9 cellular contexts compared by ENCODE assay signal in genomic region chr12:55060470-55060869, GRCh38. TPM values are rescaled to one million over a fixed set of nuclear protein-coding genes. Genes with fewer than 3 reads are reported as not detected.
DNase-seq lines count a peak whose midpoint lies in the region; ATAC-seq lines count a peak whose summit lies in the region.
"Had no signal": no experiment of that assay in that cellular context is flagged by ENCODE, and none has a peak within 500 bp of the region (broad histone marks: within the 10 kb centered on the region; RNA-seq: fewer than 3 reads in every experiment).

No MANE protein-coding gene starts in this region.

- peak; percentile 2 for DNase-seq in EL
- DNase-seq in activated CD4-positive, alpha-beta memory T cell treated with anti-CD3 and anti-CD28 coated beads, Interleukin-2, amount 10 ng/mL, durations not matched to agents 7 days and 5 days: peak; percentile 40
- no peak for DNase-seq in DMS153 (lab: John Stamatoyannopoulos, UW)
- DNase-seq in NCI-H128 (lab: John Stamatoyannopoulos, UW; ENCODE audit: unreplicated experiment): no peak
- no peak for DNase-seq in sciatic nerve (ENCODE audit: low spot score)
- DNase-seq in pons (ENCODE audit: low spot score): no peak

- peaks cover 4% of the 10 kb centered on the region for H3K27me3 Mint-ChIP-seq in activated CD4-positive, alpha-beta memory T cell treated with anti-CD3 and anti-CD28 coated beads, Interleukin-2, amount 10 ng/mL, durations not matched to agents 7 days and 5 days

- peaks cover 10% of the 10 kb centered on the region for H3K4me1 Mint-ChIP-seq in activated CD4-positive, alpha-beta memory T cell treated with anti-CD3 and anti-CD28 coated beads, Interleukin-2, amount 10 ng/mL, durations not matched to agents 7 days and 5 days

- H3K9me3 Mint-ChIP-seq in activated CD4-positive, alpha-beta memory T cell treated with anti-CD3 and anti-CD28 coated beads, Interleukin-2, amount 10 ng/mL, durations not matched to agents 7 days and 5 days: no peaks in the 10 kb centered on the region

- H3K36me3 Mint-ChIP-seq in activated CD4-positive, alpha-beta memory T cell treated with anti-CD3 and anti-CD28 coated beads, Interleukin-2, amount 10 ng/mL, durations not matched to agents 7 days and 5 days (ENCODE audit: low read depth): no peaks in the 10 kb centered on the region

- CTCF ChIA-PET in activated CD4-positive, alpha-beta memory T cell treated with anti-CD3 and anti-CD28 coated beads, Interleukin-2, amount 10 ng/mL, durations not matched to agents 7 days and 5 days (lab: Charles Lee): no interaction called here

- H3K4me3 Mint-ChIP-seq in activated CD4-positive, alpha-beta memory T cell treated with anti-CD3 and anti-CD28 coated beads, Interleukin-2, amount 10 ng/mL, durations not matched to agents 7 days and 5 days: no peak overlapping the region

- POLR2A ChIA-PET in activated CD4-positive, alpha-beta memory T cell treated with anti-CD3 and anti-CD28 coated beads, Interleukin-2, amount 10 ng/mL, durations not matched to agents 7 days and 5 days (lab: Charles Lee): no interaction called here

- intact Hi-C loops in sciatic nerve (cut with DNase I): loop anchor here (10.0 kb wide), 1 partner anchor 66 kb away; no protein-coding TSS in a partner anchor

- ATAC-seq in GM19328 (IDR thresholded peaks at IDR 0.05; ENCODE audit: unreplicated experiment) (peak; percentile 99), HG03108 (IDR thresholded peaks at IDR 0.05; ENCODE audit: unreplicated experiment) (peak; percentile 98), sciatic nerve (no peak)

- no peak overlapping the region for H3K27ac Mint-ChIP-seq in activated CD4-positive, alpha-beta memory T cell treated with anti-CD3 and anti-CD28 coated beads, Interleukin-2, amount 10 ng/mL, durations not matched to agents 7 days and 5 days

RNA-seq across cellular contexts. Expression of gene NEUROD4, which starts 40.7 kb away (rescaled TPM):
- total RNA-seq in activated CD4-positive, alpha-beta memory T cell treated with anti-CD3 and anti-CD28 coated beads, Interleukin-2, amount 10 ng/mL, durations not matched to agents 7 days and 5 days: not detected
- not detected for total RNA-seq in sciatic nerve
- total RNA-seq: fibroblast of villous mesenchyme had no signal

Comparison
In these comparisons a context has a peak if more than half of its experiments do, and no peak if none do; other contexts are left out.
1. DNase-seq: peak in EL (single experiment) and activated CD4-positive, alpha-beta memory T cell treated with anti-CD3 and anti-CD28 coated beads, Interleukin-2, amount 10 ng/mL, durations not matched to agents 7 days and 5 days (single experiment); none in DMS153 (single experiment), NCI-H128 (single experiment), sciatic nerve (single experiment) and pons (single experiment).